1 cellular context compared by ENCODE assay signal in genomic region chr9:12224449-12224848, GRCh38.
TF ChIP-seq lines count a peak whose summit lies in the region.

No MANE protein-coding gene starts in this region.

TF ChIP-seq in GM23338, 12 proteins besides CTCF, POLR2A, EP300 and RAD21 (continued from another document):
- TF ChIP-seq ZNF462 (CRISPR knock-in tag; IDR thresholded peaks at IDR 0.05): 0 out of 2 replicates have a peak, but pooled peaks have one; percentile 30
- TF ChIP-seq EZH2 (IDR thresholded peaks at IDR 0.05; ENCODE audit: low read depth, unreplicated experiment): no peak
- TF ChIP-seq REST (IDR thresholded peaks at IDR 0.05; ENCODE audit: unreplicated experiment): no peak
- TF ChIP-seq STAT1 (IDR thresholded peaks at IDR 0.05; ENCODE audit: unreplicated experiment): no peak
